23 cellular contexts compared by ENCODE assay signal in the genomic region with DNA sequence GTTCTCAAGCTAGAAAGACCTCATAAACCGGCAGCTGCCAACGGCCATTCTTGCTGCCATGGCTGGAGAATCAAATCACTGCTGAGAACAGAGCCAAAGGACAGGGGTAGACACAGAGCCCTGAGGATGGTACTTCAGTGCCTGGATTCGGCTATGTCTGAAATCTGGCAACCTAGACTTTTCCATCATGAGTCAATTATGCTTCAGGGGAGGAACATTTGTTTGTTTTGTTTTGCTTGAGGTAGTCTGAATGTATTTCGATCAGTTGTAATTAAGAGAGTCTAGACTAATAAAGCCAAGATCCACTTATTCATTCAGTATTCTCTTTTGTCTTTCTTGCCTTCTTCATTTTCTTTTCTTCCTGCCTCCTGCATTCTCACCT.
A peak's percentile ranks its signal among the peaks of the same experiment; 100 is the strongest.
DNase-seq lines count a peak whose midpoint lies in the region; ATAC-seq, FAIRE-seq and TF ChIP-seq lines count a peak whose summit lies in the region.
"Had no signal": no experiment of that assay in that cellular context is flagged by ENCODE, and none has a peak within 500 bp of the region (broad histone marks: within the 10 kb centered on the region; RNA-seq: fewer than 3 reads in every experiment).

No MANE protein-coding gene starts in this region.

- TF ChIP-seq POLR2A in A549 (IDR thresholded peaks at IDR 0.05; ENCODE audit: low read length), result no peak

- no peaks in the 10 kb centered on the region for H3K9me2 ChIP-seq in PC-3 (replicated peaks; ENCODE audit: low read length)

- 94% methylated on average over 4 of the region's 4 CpGs for WGBS in A549 (ENCODE audit: missing lambda C conversion rate)
- WGBS in mammary epithelial cell (ENCODE audit: low coverage, missing lambda C conversion rate), result 93% methylated on average over 4 of the region's 4 CpGs

- no peak for TF ChIP-seq EP300 in A549 (IDR thresholded peaks at IDR 0.05)

- H3K9ac ChIP-seq in PC-3 (ENCODE audit: low read length) (no peak overlapping the region), mammary epithelial cell (ENCODE audit: insufficient read depth, low read length) (no peak overlapping the region)
- H3K9ac ChIP-seq: BLaER1, KMS-11 had no signal

- no peak for DNase-seq in A549 (ENCODE audit: low read depth in 1 of 2, low spot score in 1 of 2)
- peak; percentile 22 for DNase-seq in EH (ENCODE audit: low read depth)
- peak; percentile 34 for DNase-seq in PC-3
- DNase-seq in epithelial cell of esophagus (ENCODE audit: low read depth), result peak; percentile 28
- DNase-seq in NCI-H2081 treated with DMSO at 0.1 percent for 48 hours (lab: John Stamatoyannopoulos, UW), result no peak
- DNase-seq in mammary epithelial cell, result no peak
- DNase-seq in left ventricle myocardium inferior, result no peak
- DNase-seq: CD4-positive, alpha-beta T cell; GF-D8; GOT3; NCI-H1048; NCI-H1417 treated with DMSO at 0.1 percent for 48 hours; NCI-H187; NCI-H446 treated with DMSO at 0.1 percent for 48 hours; NCI-H526 treated with DMSO at 0.1 percent for 48 hours; SJCRH30 had no signal

- H3F3A ChIP-seq in PC-3 (ENCODE audit: low read length, unreplicated experiment), result no peaks in the 10 kb centered on the region

- no peak overlapping the region for H2AFZ ChIP-seq in PC-3 (ENCODE audit: low read length)
- H2AFZ ChIP-seq in mammary epithelial cell (ENCODE audit: low read depth, low read length), result no peak overlapping the region

- H3K36me3 ChIP-seq in PC-3 (ENCODE audit: low read depth, low read length) (no peaks in the 10 kb centered on the region), mammary epithelial cell (ENCODE audit: insufficient read depth, low read length) (no peaks in the 10 kb centered on the region), left ventricle myocardium inferior (no peaks in the 10 kb centered on the region)
- H3K36me3 ChIP-seq: BLaER1, SJCRH30 had no signal

- H3K9me3 ChIP-seq in A549 (no peaks in the 10 kb centered on the region), PC-3 (ENCODE audit: low read length) (no peaks in the 10 kb centered on the region), mammary epithelial cell (replicated peaks; ENCODE audit: insufficient read depth, low read length) (no peaks in the 10 kb centered on the region), left ventricle myocardium inferior (replicated peaks) (no peaks in the 10 kb centered on the region)
- H3K9me3 ChIP-seq: BLaER1 had no signal

- POLR2A ChIA-PET in A549 (lab: Yijun Ruan, JAX) (no interaction called here), PC-3 (lab: Charles Lee; ENCODE audit: unreplicated experiment) (interaction anchor here (0.6 kb wide), 1 partner anchor 9 kb away, joined by 6 read pairs; no protein-coding TSS in a partner anchor)

- CTCF ChIA-PET in A549 (lab: Yijun Ruan, JAX) (interaction anchor here (0.9 kb wide), 1 partner anchor 8 kb away, joined by 3 read pairs; no protein-coding TSS in a partner anchor), PC-3 (lab: Charles Lee) (interaction anchor here (0.6 kb wide), 2 partner anchors 31 to 144 kb away, joined by 3 read pairs; no protein-coding TSS in a partner anchor), mammary epithelial cell (lab: Charles Lee; ENCODE audit: low non-redundant PET) (no interaction called here)

- TF ChIP-seq RAD21 in A549 (conservative IDR thresholded peaks at IDR 0.05 in 1 of 2, IDR thresholded peaks at IDR 0.05 in 1 of 2), result no peak

- intact Hi-C loops in PC-3 (cut with micrococcal nuclease), result loop anchor here (10.0 kb wide), 1 partner anchor 126 kb away; a partner anchor contains a TSS
- intact Hi-C loops in mammary epithelial cell (cut with micrococcal nuclease), result no loop called here
- intact Hi-C loops in left ventricle myocardium inferior (cut with micrococcal nuclease), result no loop called here

- dilution Hi-C loops in mammary epithelial cell (cut with HindIII; ENCODE audit: low sequenced_read_pairs), result no loop called here

- H3K79me2 ChIP-seq in PC-3 (ENCODE audit: low read length) (no peaks in the 10 kb centered on the region), mammary epithelial cell (ENCODE audit: insufficient read depth, low read length) (no peaks in the 10 kb centered on the region)

- H3K27me3 ChIP-seq in PC-3 (ENCODE audit: low read length) (no peaks in the 10 kb centered on the region), mammary epithelial cell (ENCODE audit: insufficient read depth, low read length) (no peaks in the 10 kb centered on the region), left ventricle myocardium inferior (ENCODE audit: low read depth) (no peaks in the 10 kb centered on the region)
- H3K27me3 ChIP-seq: BLaER1, SJCRH30 had no signal

- TF ChIP-seq CTCF in A549 (IDR thresholded peaks at IDR 0.05), result no peak
- TF ChIP-seq CTCF in PC-3 (conservative IDR thresholded peaks at IDR 0.05; ENCODE audit: low read depth, low read length), result no peak
- TF ChIP-seq CTCF in epithelial cell of esophagus (IDR thresholded peaks at IDR 0.05; ENCODE audit: insufficient read depth, low read depth, low read length, missing control alignments), result no peak
- TF ChIP-seq CTCF in mammary epithelial cell (conservative IDR thresholded peaks at IDR 0.05 in 1 of 2, IDR thresholded peaks at IDR 0.05 in 1 of 2; ENCODE audit: extremely low read depth in 1 of 2, insufficient read depth in 1 of 2, low read depth in 1 of 2, low read length in 2 of 2), result no peak
- TF ChIP-seq CTCF in left ventricle myocardium inferior (IDR thresholded peaks at IDR 0.05; ENCODE audit: borderline replicate concordance), result no peak

- H3K4me3 ChIP-seq in A549 (no peak overlapping the region), PC-3 (ENCODE audit: low read length) (no peak overlapping the region), epithelial cell of esophagus (ENCODE audit: low read length) (no peak overlapping the region), mammary epithelial cell (replicated peaks in 1 of 3; ENCODE audit: insufficient read depth in 1 of 3, low read depth in 2 of 3, low read length in 3 of 3) (no peak overlapping the region), left ventricle myocardium inferior (no peak overlapping the region)
- H3K4me3 ChIP-seq: BLaER1, SJCRH30 had no signal

- H3K4me2 ChIP-seq in A549 (no peak overlapping the region), PC-3 (ENCODE audit: low read length) (no peak overlapping the region), mammary epithelial cell (ENCODE audit: insufficient read depth, low read depth, low read length) (no peak overlapping the region)
- H3K4me2 ChIP-seq: BLaER1, KMS-11 had no signal

- H3K27ac ChIP-seq in A549 (peak overlapping the region; percentile 11 to 71; a peak in 4 of 6 replicates), PC-3 (ENCODE audit: low read length) (no peak overlapping the region), mammary epithelial cell (ENCODE audit: insufficient read depth, low read depth, low read length) (no peak overlapping the region), left ventricle myocardium inferior (replicated peaks) (no peak overlapping the region)
- H3K27ac ChIP-seq: BLaER1, KMS-11, SJCRH30 had no signal

- in situ Hi-C loops in mammary epithelial cell (cut with MboI; ENCODE audit: low sequenced_read_pairs in 2 of 2), result no loop called here

- H3K4me1 ChIP-seq in A549 (peaks cover 20% of the 10 kb centered on the region), PC-3 (ENCODE audit: insufficient read depth, low read length) (peaks cover 9% of the 10 kb centered on the region), mammary epithelial cell (ENCODE audit: insufficient read depth, low read length) (peaks cover 9% of the 10 kb centered on the region), left ventricle myocardium inferior (peaks cover 3% of the 10 kb centered on the region)
- H3K4me1 ChIP-seq: BLaER1 had no signal

- ATAC-seq in A549, result no peak
- ATAC-seq in PC-3, result peak; percentile 45; the same call in 1 of the 2 replicates
- no peak for ATAC-seq in GM21381 (IDR thresholded peaks at IDR 0.05; ENCODE audit: unreplicated experiment)
- ATAC-seq: HCT116, Right ventricle myocardium inferior had no signal

- BruUV-seq in PC-3 (replicated peaks; lab: Mats Ljungman, UMichigan), result no TSS peak
- no TSS peak for BruUV-seq in mammary epithelial cell (replicated peaks; lab: Mats Ljungman, UMichigan)

- H4K20me1 ChIP-seq in PC-3 (ENCODE audit: low read length) (no peaks in the 10 kb centered on the region), mammary epithelial cell (ENCODE audit: insufficient read depth, low read length) (no peaks in the 10 kb centered on the region)
- H4K20me1 ChIP-seq: BLaER1 had no signal

- FAIRE-seq in A549 (lab: Jason Lieb, UNC), result no peak
- FAIRE-seq: D721Med, GM12891 had no signal

TF ChIP-seq in A549, 52 proteins besides CTCF, POLR2A, EP300 and RAD21 (continues in another document):
- no peak for TF ChIP-seq ZNF302 (CRISPR knock-in tag; IDR thresholded peaks at IDR 0.05)
- TF ChIP-seq ZC3H11A (IDR thresholded peaks at IDR 0.05), result no peak
- TF ChIP-seq, protein P1, sequence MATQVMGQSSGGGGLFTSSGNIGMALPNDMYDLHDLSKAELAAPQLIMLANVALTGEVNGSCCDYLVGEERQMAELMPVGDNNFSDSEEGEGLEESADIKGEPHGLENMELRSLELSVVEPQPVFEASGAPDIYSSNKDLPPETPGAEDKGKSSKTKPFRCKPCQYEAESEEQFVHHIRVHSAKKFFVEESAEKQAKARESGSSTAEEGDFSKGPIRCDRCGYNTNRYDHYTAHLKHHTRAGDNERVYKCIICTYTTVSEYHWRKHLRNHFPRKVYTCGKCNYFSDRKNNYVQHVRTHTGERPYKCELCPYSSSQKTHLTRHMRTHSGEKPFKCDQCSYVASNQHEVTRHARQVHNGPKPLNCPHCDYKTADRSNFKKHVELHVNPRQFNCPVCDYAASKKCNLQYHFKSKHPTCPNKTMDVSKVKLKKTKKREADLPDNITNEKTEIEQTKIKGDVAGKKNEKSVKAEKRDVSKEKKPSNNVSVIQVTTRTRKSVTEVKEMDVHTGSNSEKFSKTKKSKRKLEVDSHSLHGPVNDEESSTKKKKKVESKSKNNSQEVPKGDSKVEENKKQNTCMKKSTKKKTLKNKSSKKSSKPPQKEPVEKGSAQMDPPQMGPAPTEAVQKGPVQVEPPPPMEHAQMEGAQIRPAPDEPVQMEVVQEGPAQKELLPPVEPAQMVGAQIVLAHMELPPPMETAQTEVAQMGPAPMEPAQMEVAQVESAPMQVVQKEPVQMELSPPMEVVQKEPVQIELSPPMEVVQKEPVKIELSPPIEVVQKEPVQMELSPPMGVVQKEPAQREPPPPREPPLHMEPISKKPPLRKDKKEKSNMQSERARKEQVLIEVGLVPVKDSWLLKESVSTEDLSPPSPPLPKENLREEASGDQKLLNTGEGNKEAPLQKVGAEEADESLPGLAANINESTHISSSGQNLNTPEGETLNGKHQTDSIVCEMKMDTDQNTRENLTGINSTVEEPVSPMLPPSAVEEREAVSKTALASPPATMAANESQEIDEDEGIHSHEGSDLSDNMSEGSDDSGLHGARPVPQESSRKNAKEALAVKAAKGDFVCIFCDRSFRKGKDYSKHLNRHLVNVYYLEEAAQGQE (IDR thresholded peaks at IDR 0.05), result no peak
- TF ChIP-seq RFX5 (IDR thresholded peaks at IDR 0.05), result no peak
- no peak for TF ChIP-seq PHF8 (IDR thresholded peaks at IDR 0.05; ENCODE audit: borderline replicate concordance, low read depth)
- TF ChIP-seq MAZ (IDR thresholded peaks at IDR 0.05; ENCODE audit: borderline replicate concordance, low read depth, low read length), result no peak
- no peak for TF ChIP-seq FOSL2 (IDR thresholded peaks at IDR 0.05)
- no peak for TF ChIP-seq FOSL2 (CRISPR knock-in tag; IDR thresholded peaks at IDR 0.05)
- TF ChIP-seq CBX8 (IDR thresholded peaks at IDR 0.05), result no peak

Comparison
In these comparisons a context has a peak if more than half of its experiments do, and no peak if none do; other contexts are left out.
1. DNase-seq: peak in EH (single experiment), PC-3 (single experiment) and epithelial cell of esophagus (single experiment); none in A549 (0 of 2), NCI-H2081 treated with DMSO at 0.1 percent for 48 hours (single experiment), mammary epithelial cell (single experiment) and left ventricle myocardium inferior (single experiment).
2. H3K27ac ChIP-seq: peak in A549 (2 of 2); none in PC-3 (single experiment), mammary epithelial cell (single experiment) and left ventricle myocardium inferior (single experiment).